ENCODE assay signal across 1 cellular context in genomic region chr15:52288051-52288942, GRCh38.
TF ChIP-seq lines count a peak whose summit lies in the region.

No MANE protein-coding gene starts in this region.

TF ChIP-seq in HepG2, 621 proteins besides CTCF, POLR2A, EP300 and RAD21 (continued from another document and continues in another):
- 0 out of 2 replicates have a peak, but pooled peaks have one; percentile 43 for TF ChIP-seq ZNF761 (CRISPR knock-in tag; conservative IDR thresholded peaks at IDR 0.05)
- TF ChIP-seq ZNF710 (CRISPR knock-in tag; IDR thresholded peaks at IDR 0.05; ENCODE audit: borderline replicate concordance) = peak; percentile 88
- 0 out of 2 replicates have a peak, but pooled peaks have one; percentile 28 for TF ChIP-seq REL (CRISPR knock-in tag; conservative IDR thresholded peaks at IDR 0.05)
- 0 out of 2 replicates have a peak, but pooled peaks have one; percentile 86 for TF ChIP-seq ZNF280D (CRISPR knock-in tag; IDR thresholded peaks at IDR 0.05)
- 0 out of 2 replicates have a peak, but pooled peaks have one; percentile 85 for TF ChIP-seq ZSCAN30 (CRISPR knock-in tag; IDR thresholded peaks at IDR 0.05)
- TF ChIP-seq EZH2 (conservative IDR thresholded peaks at IDR 0.05; ENCODE audit: low read depth, low read length) = no peak
- TF ChIP-seq ELK4 (CRISPR knock-in tag; IDR thresholded peaks at IDR 0.05; ENCODE audit: borderline replicate concordance) = no peak
- no peak for TF ChIP-seq ZNF138 (CRISPR knock-in tag; IDR thresholded peaks at IDR 0.05; ENCODE audit: low read depth)
- TF ChIP-seq ZNF33A (CRISPR knock-in tag; IDR thresholded peaks at IDR 0.05; ENCODE audit: borderline replicate concordance) = peak; percentile 66; the same call in 1 of the 2 replicates
- 0 out of 2 replicates have a peak, but pooled peaks have one; percentile 33 for TF ChIP-seq ZNF784 (CRISPR knock-in tag; IDR thresholded peaks at IDR 0.05; ENCODE audit: borderline replicate concordance)
- peak; percentile 91 for TF ChIP-seq ERF (CRISPR knock-in tag; IDR thresholded peaks at IDR 0.05)
- TF ChIP-seq ZNF674 (CRISPR knock-in tag; IDR thresholded peaks at IDR 0.05; ENCODE audit: low read depth) = no peak
- peak; percentile 98 for TF ChIP-seq ZSCAN29 (CRISPR knock-in tag; conservative IDR thresholded peaks at IDR 0.05)
- no peak for TF ChIP-seq HNRNPK (IDR thresholded peaks at IDR 0.05; ENCODE audit: low read depth, low read length, poor library complexity, severe bottlenecking)
- TF ChIP-seq CENPT (CRISPR knock-in tag; IDR thresholded peaks at IDR 0.05; ENCODE audit: low read depth) = no peak
- peak; percentile 72 for TF ChIP-seq KMT2B (CRISPR knock-in tag; IDR thresholded peaks at IDR 0.05)
- peak; percentile 79; the same call in 1 of the 2 replicates for TF ChIP-seq FOXK1 (CRISPR knock-in tag; IDR thresholded peaks at IDR 0.05; ENCODE audit: borderline replicate concordance, low read depth)
- TF ChIP-seq ZFP36 (IDR thresholded peaks at IDR 0.05; ENCODE audit: borderline replicate concordance, low read depth, low read length, partially characterized antibody) = no peak
- TF ChIP-seq FOSL1 (CRISPR knock-in tag; IDR thresholded peaks at IDR 0.05; ENCODE audit: borderline replicate concordance) = no peak
- peak; percentile 95 for TF ChIP-seq FOXO1 (CRISPR knock-in tag; IDR thresholded peaks at IDR 0.05)
- TF ChIP-seq PHF8 (CRISPR knock-in tag; IDR thresholded peaks at IDR 0.05) = peak; percentile 40
- TF ChIP-seq ZBTB20 (CRISPR knock-in tag; IDR thresholded peaks at IDR 0.05; ENCODE audit: borderline replicate concordance, low read depth) = no peak; the same call in 1 of the 2 replicates
- TF ChIP-seq ZNF337 (CRISPR knock-in tag; IDR thresholded peaks at IDR 0.05; ENCODE audit: borderline replicate concordance, low read depth) = peak; percentile 67; the same call in 1 of the 2 replicates
- 0 out of 2 replicates have a peak, but pooled peaks have one; percentile 86 for TF ChIP-seq ZNF557 (CRISPR knock-in tag; IDR thresholded peaks at IDR 0.05)
- no peak for TF ChIP-seq PRMT3 (CRISPR knock-in tag; IDR thresholded peaks at IDR 0.05; ENCODE audit: borderline replicate concordance, low read depth)
- peak; percentile 77 for TF ChIP-seq HOXD1 (CRISPR knock-in tag; IDR thresholded peaks at IDR 0.05)
- peak; percentile 88 for TF ChIP-seq NCOA2 (CRISPR knock-in tag; IDR thresholded peaks at IDR 0.05)
- no peak for TF ChIP-seq ONECUT2 (CRISPR knock-in tag; IDR thresholded peaks at IDR 0.05)
- TF ChIP-seq ATRX (CRISPR knock-in tag; IDR thresholded peaks at IDR 0.05; ENCODE audit: borderline replicate concordance) = no peak
- peak; percentile 64; the same call in 1 of the 2 replicates for TF ChIP-seq ZNF619 (CRISPR knock-in tag; IDR thresholded peaks at IDR 0.05)
- TF ChIP-seq TOE1 (CRISPR knock-in tag; IDR thresholded peaks at IDR 0.05) = peak; percentile 70; the same call in 1 of the 2 replicates
- 0 out of 2 replicates have a peak, but pooled peaks have one; percentile 19 for TF ChIP-seq KLF11 (CRISPR knock-in tag; IDR thresholded peaks at IDR 0.05)
- TF ChIP-seq NR2C2 (CRISPR knock-in tag; IDR thresholded peaks at IDR 0.05; ENCODE audit: borderline replicate concordance) = peak; percentile 76; the same call in 1 of the 2 replicates
- TF ChIP-seq ZNF749 (CRISPR knock-in tag; IDR thresholded peaks at IDR 0.05; ENCODE audit: borderline replicate concordance) = peak; percentile 75; the same call in 1 of the 2 replicates
- TF ChIP-seq ZNF343 (CRISPR knock-in tag; IDR thresholded peaks at IDR 0.05) = peak; percentile 92; the same call in 1 of the 2 replicates
- no peak for TF ChIP-seq ZNF383 (CRISPR knock-in tag; IDR thresholded peaks at IDR 0.05; ENCODE audit: borderline replicate concordance)
- TF ChIP-seq RAD51 (IDR thresholded peaks at IDR 0.05; ENCODE audit: borderline replicate concordance) = no peak
- no peak for TF ChIP-seq PAF1 (CRISPR knock-in tag; IDR thresholded peaks at IDR 0.05)
- TF ChIP-seq MEIS1 (CRISPR knock-in tag; IDR thresholded peaks at IDR 0.05; ENCODE audit: borderline replicate concordance) = peak; percentile 73; the same call in 1 of the 2 replicates
- TF ChIP-seq ZIK1 (CRISPR knock-in tag; IDR thresholded peaks at IDR 0.05; ENCODE audit: borderline replicate concordance, low read depth) = 0 out of 2 replicates have a peak, but pooled peaks have one; percentile 33
- TF ChIP-seq ATM (IDR thresholded peaks at IDR 0.05; ENCODE audit: borderline replicate concordance) = no peak
- peak; percentile 83 for TF ChIP-seq ZGPAT (CRISPR knock-in tag; IDR thresholded peaks at IDR 0.05)
- 0 out of 2 replicates have a peak, but pooled peaks have one; percentile 29 for TF ChIP-seq IRF9 (CRISPR knock-in tag; IDR thresholded peaks at IDR 0.05; ENCODE audit: borderline replicate concordance)
- no peak; the same call in 1 of the 2 replicates for TF ChIP-seq CREB1 (IDR thresholded peaks at IDR 0.05)
- peak; percentile 64 for TF ChIP-seq CREB1 (CRISPR knock-in tag; IDR thresholded peaks at IDR 0.05)
- 0 out of 2 replicates have a peak, but pooled peaks have one; percentile 40 for TF ChIP-seq ZNF101 (CRISPR knock-in tag; IDR thresholded peaks at IDR 0.05; ENCODE audit: borderline replicate concordance, low read depth)
- TF ChIP-seq BATF2 (CRISPR knock-in tag; IDR thresholded peaks at IDR 0.05) = no peak
- peak; percentile 86 for TF ChIP-seq NR2F6 (IDR thresholded peaks at IDR 0.05)
- TF ChIP-seq NR2F6 (CRISPR knock-in tag; IDR thresholded peaks at IDR 0.05) = peak; percentile 91
- no peak for TF ChIP-seq TCF12 (IDR thresholded peaks at IDR 0.05)
- 0 out of 2 replicates have a peak, but pooled peaks have one; percentile 64 for TF ChIP-seq TCF12 (CRISPR knock-in tag; IDR thresholded peaks at IDR 0.05)
- TF ChIP-seq RBFOX2 (IDR thresholded peaks at IDR 0.05; ENCODE audit: low read depth, low read length) = peak; percentile 50; the same call in 1 of the 2 replicates
- TF ChIP-seq KAT8 (CRISPR knock-in tag; IDR thresholded peaks at IDR 0.05) = peak; percentile 78; the same call in 1 of the 2 replicates
- TF ChIP-seq KLF15 (CRISPR knock-in tag; IDR thresholded peaks at IDR 0.05; ENCODE audit: borderline replicate concordance) = no peak
- no peak for TF ChIP-seq ZNF160 (CRISPR knock-in tag; IDR thresholded peaks at IDR 0.05)
- no peak for TF ChIP-seq SP2 (CRISPR knock-in tag; IDR thresholded peaks at IDR 0.05)
- TF ChIP-seq ZNF816 (CRISPR knock-in tag; IDR thresholded peaks at IDR 0.05; ENCODE audit: borderline replicate concordance) = no peak
- TF ChIP-seq ZBTB37 (CRISPR knock-in tag; IDR thresholded peaks at IDR 0.05) = peak; percentile 59; the same call in 1 of the 2 replicates
- peak; percentile 84; the same call in 1 of the 2 replicates for TF ChIP-seq PITX1 (CRISPR knock-in tag; IDR thresholded peaks at IDR 0.05)
- TF ChIP-seq GTF2F1 (IDR thresholded peaks at IDR 0.05; ENCODE audit: low read length) = 0 out of 2 replicates have a peak, but pooled peaks have one; percentile 32
- TF ChIP-seq ARID3A (IDR thresholded peaks at IDR 0.05; ENCODE audit: low read depth, low read length) = no peak; the same call in 1 of the 2 replicates
